ENCODE assay signal across 7 cellular contexts in the genomic region with DNA sequence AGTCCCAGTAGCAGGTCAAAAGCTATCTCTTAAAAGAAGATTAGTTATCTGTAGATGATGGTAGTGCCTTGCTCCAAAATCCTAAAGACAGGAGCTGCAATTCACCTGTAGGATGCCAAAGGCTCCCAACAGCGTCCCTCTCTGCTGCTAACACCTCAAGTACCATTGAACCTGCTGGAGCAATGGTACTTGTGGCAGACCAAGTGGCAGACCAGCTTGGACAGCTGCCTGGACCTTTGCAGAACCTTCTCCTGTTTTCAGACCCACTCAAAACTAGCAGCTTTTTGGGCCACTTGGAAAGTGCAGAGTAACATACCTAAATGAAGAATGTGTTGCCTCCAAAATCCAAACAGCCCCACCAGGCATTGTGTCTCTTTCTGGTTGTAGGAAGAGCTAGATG. TPM values are rescaled to one million over a fixed set of nuclear protein-coding genes. Genes with fewer than 3 reads are reported as not detected.
"Had no signal": no experiment of that assay in that cellular context is flagged by ENCODE, and none has a peak within 500 bp of the region (broad histone marks: within the 10 kb centered on the region; RNA-seq: fewer than 3 reads in every experiment).

No MANE protein-coding gene starts in this region.

- H3K4me3 ChIP-seq: GM23248 had no signal

- ATAC-seq: HepG2 had no signal

- H3K4me3 Mint-ChIP-seq: H9, IgD-negative memory B cell had no signal

- DNase-seq: GM23248, H9, HCEC 1CT, KBM-7 had no signal

- H3K27ac ChIP-seq: GM23248, HL-60 had no signal

- H3K27me3 Mint-ChIP-seq: IgD-negative memory B cell had no signal

- H3K27ac Mint-ChIP-seq: H9, IgD-negative memory B cell had no signal

RNA-seq across cellular contexts. Expression of a gene that starts 6.9 kb away (rescaled TPM):
- polyA plus RNA-seq: IgD-negative memory B cell had no signal
